ENCODE assay signal across 9 cellular contexts in the genomic region with DNA sequence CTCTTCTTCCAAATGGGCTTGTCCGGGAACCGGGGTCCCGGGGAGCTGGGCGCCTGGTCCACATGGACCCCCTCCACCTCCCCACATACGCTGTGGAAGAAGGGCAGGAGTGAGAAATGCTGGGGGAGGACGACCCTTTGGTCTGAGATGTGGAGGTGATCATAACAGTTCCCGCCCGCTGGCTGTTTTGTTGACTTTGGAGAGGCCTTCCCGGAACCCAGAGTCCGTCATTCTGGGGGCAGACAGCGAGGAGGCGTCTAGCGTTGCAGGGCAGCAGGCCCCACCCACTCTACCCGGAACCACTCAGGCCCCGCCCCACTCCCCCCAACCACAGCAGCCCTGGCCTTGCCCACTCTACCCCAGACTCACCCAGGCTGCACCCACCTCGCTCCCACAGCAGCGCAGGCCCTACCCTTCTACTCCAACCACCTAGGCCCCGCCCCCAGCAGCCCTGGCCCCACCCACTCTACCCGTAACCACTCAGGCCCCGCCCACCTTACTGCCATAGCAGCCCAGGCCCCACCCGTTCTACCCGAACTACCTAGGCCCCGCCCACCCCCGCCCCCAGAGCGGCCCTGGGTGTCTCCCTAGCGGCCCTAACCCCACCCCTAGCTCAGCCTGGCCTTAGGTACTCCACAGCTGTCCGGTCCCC. TPM values are rescaled to one million over a fixed set of nuclear protein-coding genes. Genes with fewer than 3 reads are reported as not detected.
DNase-seq lines count a peak whose midpoint lies in the region; ATAC-seq, FAIRE-seq and TF ChIP-seq lines count a peak whose summit lies in the region.
"Had no signal": no experiment of that assay in that cellular context is flagged by ENCODE, and none has a peak within 500 bp of the region (broad histone marks: within the 10 kb centered on the region; RNA-seq: fewer than 3 reads in every experiment).

No MANE protein-coding gene starts in this region.

- ATAC-seq in esophagus mucosa, result peak; percentile 49

- TF ChIP-seq CTCF in D721Med (IDR thresholded peaks at IDR 0.05; ENCODE audit: insufficient read depth, missing control alignments), result no peak

- DNase-seq in ELF-1 (ENCODE audit: low read depth, low spot score) (peak; percentile 57), SK-MEL-5 (ENCODE audit: low read depth, low spot score) (peak; percentile 34), posterior vena cava (ENCODE audit: low spot score) (peak; percentile 91), NCI-H2107 treated with DMSO at 0.1 percent for 48 hours (lab: John Stamatoyannopoulos, UW; ENCODE audit: unreplicated experiment) (no peak), cerebellum (ENCODE audit: low spot score) (no peak), ACHN (no peak), D721Med (ENCODE audit: insufficient read length, low spot score) (no peak)

- intact Hi-C loops in posterior vena cava (cut with DNase I), result no loop called here

- no peak for FAIRE-seq in D721Med (lab: Jason Lieb, UNC)
- FAIRE-seq: GM18507 had no signal

- in situ Hi-C loops in SK-MEL-5 (cut with HindIII; ENCODE audit: low pct_unique_long_range_greater_than_20kb, low sequenced_read_pairs), result no loop called here
- in situ Hi-C loops in ACHN (cut with HindIII; ENCODE audit: low pct_ligation_motif_present, low pct_unique_long_range_greater_than_20kb, low sequenced_read_pairs), result no loop called here

RNA-seq across cellular contexts. Expression of a gene that starts 7.1 kb away (rescaled TPM):
- 49.4 and 56.8 TPM in 2 replicates for total RNA-seq in SK-MEL-5 (2014; rRNA removed; shearing (Covaris generic))
- 64.6 and 68.4 TPM in 2 replicates for polyA plus RNA-seq in SK-MEL-5 (2015; cell fraction: cytosol; rRNA removed)
- polyA plus RNA-seq in SK-MEL-5 (2015; cell fraction: nucleus; rRNA removed), result 146 and 154 TPM in 2 replicates
- 65.9 TPM for total RNA-seq in esophagus mucosa
- 10 to 100 TPM; 39.3 to 43.4 TPM for total RNA-seq in posterior vena cava
- 13.0 TPM for total RNA-seq in cerebellum

RNA-seq across cellular contexts. Expression of a gene that starts 9.2 kb away (rescaled TPM):
- 11.5 and 11.6 TPM in 2 replicates for total RNA-seq in SK-MEL-5 (2014; rRNA removed; shearing (Covaris generic))
- 17.1 and 24.0 TPM in 2 replicates for polyA plus RNA-seq in SK-MEL-5 (2015; cell fraction: cytosol; rRNA removed)
- polyA plus RNA-seq in SK-MEL-5 (2015; cell fraction: nucleus; rRNA removed), result 104 and 116 TPM in 2 replicates
- total RNA-seq in esophagus mucosa, result 129 TPM
- 10 to 100 TPM; 83.2 to 92.6 TPM for total RNA-seq in posterior vena cava
- total RNA-seq in cerebellum, result 3.6 TPM

RNA-seq across cellular contexts. Expression of a gene that starts 9.8 kb away (rescaled TPM):
- not detected in 2 replicates for total RNA-seq in SK-MEL-5 (2014; rRNA removed; shearing (Covaris generic))
- polyA plus RNA-seq in SK-MEL-5 (2015; cell fraction: cytosol; rRNA removed), result 1.2 and 2.8 TPM in 2 replicates
- 0.49 and 0.64 TPM in 2 replicates for polyA plus RNA-seq in SK-MEL-5 (2015; cell fraction: nucleus; rRNA removed)
- 65.0 TPM for total RNA-seq in esophagus mucosa
- 1,000 to 10,000 TPM in 1 of 2 donors, 100 to 1,000 TPM in 1; 929 to 2,763 TPM for total RNA-seq in posterior vena cava
- total RNA-seq in cerebellum, result 20.8 TPM

RNA-seq across cellular contexts. Expression of a gene that starts 37.0 kb away (rescaled TPM):
- total RNA-seq in SK-MEL-5 (2014; rRNA removed; shearing (Covaris generic)), result 0.32 and 0.34 TPM in 2 replicates
- polyA plus RNA-seq in SK-MEL-5 (2015; cell fraction: cytosol; rRNA removed), result 1.3 and 1.5 TPM in 2 replicates
- polyA plus RNA-seq in SK-MEL-5 (2015; cell fraction: nucleus; rRNA removed), result 1.3 and 3.5 TPM in 2 replicates
- total RNA-seq in esophagus mucosa, result 28.7 TPM
- under 1 TPM; 0.37 to 0.52 TPM for total RNA-seq in posterior vena cava
- total RNA-seq in cerebellum, result 4.9 TPM

RNA-seq across cellular contexts. Expression of a gene that starts 42.2 kb away (rescaled TPM):
- total RNA-seq in SK-MEL-5 (2014; rRNA removed; shearing (Covaris generic)), result not detected in 2 replicates
- polyA plus RNA-seq in SK-MEL-5 (2015; cell fraction: cytosol; rRNA removed), result not detected in 2 replicates
- polyA plus RNA-seq in SK-MEL-5 (2015; cell fraction: nucleus; rRNA removed), result not detected in 2 replicates
- total RNA-seq in esophagus mucosa (1.3 TPM), posterior vena cava (1 to 10 TPM; 6.4 to 7.8 TPM), cerebellum (1.8 TPM)

Comparison
In these comparisons a context has a peak if more than half of its experiments do, and no peak if none do; other contexts are left out.
1. DNase-seq: peak in ELF-1 (single experiment), SK-MEL-5 (single experiment) and posterior vena cava (single experiment); none in NCI-H2107 treated with DMSO at 0.1 percent for 48 hours (single experiment), cerebellum (single experiment), ACHN (single experiment) and D721Med (single experiment).
2. RNA of a gene that starts 9.8 kb away (total RNA-seq): 929 to 2,763 TPM in posterior vena cava, 65.0 TPM in esophagus mucosa (single experiment) and 20.8 TPM in cerebellum (single experiment); not detected in SK-MEL-5; every median in the first group is over 10 times any median in the second.